1 cellular context compared by ENCODE assay signal in genomic region chr12:124458220-124458991, GRCh38.
TF ChIP-seq lines count a peak whose summit lies in the region.

No MANE protein-coding gene starts in this region.

TF ChIP-seq in SK-N-SH, 30 proteins besides CTCF, POLR2A, EP300 and RAD21 (continued from another document):
- TF ChIP-seq, protein P1, sequence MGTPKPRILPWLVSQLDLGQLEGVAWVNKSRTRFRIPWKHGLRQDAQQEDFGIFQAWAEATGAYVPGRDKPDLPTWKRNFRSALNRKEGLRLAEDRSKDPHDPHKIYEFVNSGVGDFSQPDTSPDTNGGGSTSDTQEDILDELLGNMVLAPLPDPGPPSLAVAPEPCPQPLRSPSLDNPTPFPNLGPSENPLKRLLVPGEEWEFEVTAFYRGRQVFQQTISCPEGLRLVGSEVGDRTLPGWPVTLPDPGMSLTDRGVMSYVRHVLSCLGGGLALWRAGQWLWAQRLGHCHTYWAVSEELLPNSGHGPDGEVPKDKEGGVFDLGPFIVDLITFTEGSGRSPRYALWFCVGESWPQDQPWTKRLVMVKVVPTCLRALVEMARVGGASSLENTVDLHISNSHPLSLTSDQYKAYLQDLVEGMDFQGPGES (IDR thresholded peaks at IDR 0.05; ENCODE audit: low read depth, low read length): no peak
- TF ChIP-seq, protein P2, sequence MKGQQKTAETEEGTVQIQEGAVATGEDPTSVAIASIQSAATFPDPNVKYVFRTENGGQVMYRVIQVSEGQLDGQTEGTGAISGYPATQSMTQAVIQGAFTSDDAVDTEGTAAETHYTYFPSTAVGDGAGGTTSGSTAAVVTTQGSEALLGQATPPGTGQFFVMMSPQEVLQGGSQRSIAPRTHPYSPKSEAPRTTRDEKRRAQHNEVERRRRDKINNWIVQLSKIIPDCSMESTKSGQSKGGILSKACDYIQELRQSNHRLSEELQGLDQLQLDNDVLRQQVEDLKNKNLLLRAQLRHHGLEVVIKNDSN (IDR thresholded peaks at IDR 0.05; ENCODE audit: borderline replicate concordance, low read depth): no peak
- TF ChIP-seq FOSL2 (IDR thresholded peaks at IDR 0.05; ENCODE audit: borderline replicate concordance, low read depth) (no peak), RCOR1 (IDR thresholded peaks at IDR 0.05; ENCODE audit: low read length) (no peak), EZH2phosphoT487 (IDR thresholded peaks at IDR 0.05; ENCODE audit: borderline replicate concordance, low read depth) (no peak)
- TF ChIP-seq, protein P3, sequence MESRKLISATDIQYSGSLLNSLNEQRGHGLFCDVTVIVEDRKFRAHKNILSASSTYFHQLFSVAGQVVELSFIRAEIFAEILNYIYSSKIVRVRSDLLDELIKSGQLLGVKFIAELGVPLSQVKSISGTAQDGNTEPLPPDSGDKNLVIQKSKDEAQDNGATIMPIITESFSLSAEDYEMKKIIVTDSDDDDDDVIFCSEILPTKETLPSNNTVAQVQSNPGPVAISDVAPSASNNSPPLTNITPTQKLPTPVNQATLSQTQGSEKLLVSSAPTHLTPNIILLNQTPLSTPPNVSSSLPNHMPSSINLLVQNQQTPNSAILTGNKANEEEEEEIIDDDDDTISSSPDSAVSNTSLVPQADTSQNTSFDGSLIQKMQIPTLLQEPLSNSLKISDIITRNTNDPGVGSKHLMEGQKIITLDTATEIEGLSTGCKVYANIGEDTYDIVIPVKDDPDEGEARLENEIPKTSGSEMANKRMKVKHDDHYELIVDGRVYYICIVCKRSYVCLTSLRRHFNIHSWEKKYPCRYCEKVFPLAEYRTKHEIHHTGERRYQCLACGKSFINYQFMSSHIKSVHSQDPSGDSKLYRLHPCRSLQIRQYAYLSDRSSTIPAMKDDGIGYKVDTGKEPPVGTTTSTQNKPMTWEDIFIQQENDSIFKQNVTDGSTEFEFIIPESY (IDR thresholded peaks at IDR 0.05; ENCODE audit: borderline replicate concordance, low read depth): no peak
- TF ChIP-seq, protein P4, sequence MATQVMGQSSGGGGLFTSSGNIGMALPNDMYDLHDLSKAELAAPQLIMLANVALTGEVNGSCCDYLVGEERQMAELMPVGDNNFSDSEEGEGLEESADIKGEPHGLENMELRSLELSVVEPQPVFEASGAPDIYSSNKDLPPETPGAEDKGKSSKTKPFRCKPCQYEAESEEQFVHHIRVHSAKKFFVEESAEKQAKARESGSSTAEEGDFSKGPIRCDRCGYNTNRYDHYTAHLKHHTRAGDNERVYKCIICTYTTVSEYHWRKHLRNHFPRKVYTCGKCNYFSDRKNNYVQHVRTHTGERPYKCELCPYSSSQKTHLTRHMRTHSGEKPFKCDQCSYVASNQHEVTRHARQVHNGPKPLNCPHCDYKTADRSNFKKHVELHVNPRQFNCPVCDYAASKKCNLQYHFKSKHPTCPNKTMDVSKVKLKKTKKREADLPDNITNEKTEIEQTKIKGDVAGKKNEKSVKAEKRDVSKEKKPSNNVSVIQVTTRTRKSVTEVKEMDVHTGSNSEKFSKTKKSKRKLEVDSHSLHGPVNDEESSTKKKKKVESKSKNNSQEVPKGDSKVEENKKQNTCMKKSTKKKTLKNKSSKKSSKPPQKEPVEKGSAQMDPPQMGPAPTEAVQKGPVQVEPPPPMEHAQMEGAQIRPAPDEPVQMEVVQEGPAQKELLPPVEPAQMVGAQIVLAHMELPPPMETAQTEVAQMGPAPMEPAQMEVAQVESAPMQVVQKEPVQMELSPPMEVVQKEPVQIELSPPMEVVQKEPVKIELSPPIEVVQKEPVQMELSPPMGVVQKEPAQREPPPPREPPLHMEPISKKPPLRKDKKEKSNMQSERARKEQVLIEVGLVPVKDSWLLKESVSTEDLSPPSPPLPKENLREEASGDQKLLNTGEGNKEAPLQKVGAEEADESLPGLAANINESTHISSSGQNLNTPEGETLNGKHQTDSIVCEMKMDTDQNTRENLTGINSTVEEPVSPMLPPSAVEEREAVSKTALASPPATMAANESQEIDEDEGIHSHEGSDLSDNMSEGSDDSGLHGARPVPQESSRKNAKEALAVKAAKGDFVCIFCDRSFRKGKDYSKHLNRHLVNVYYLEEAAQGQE (IDR thresholded peaks at IDR 0.05; ENCODE audit: low read depth, low read length): no peak
